In genomic region chr5:76404694-76405306, GRCh38 we compare ENCODE assay signal across 8 cellular contexts. TPM values are rescaled to one million over a fixed set of nuclear protein-coding genes. Genes with fewer than 3 reads are reported as not detected.
DNase-seq lines count a peak whose midpoint lies in the region; ATAC-seq and TF ChIP-seq lines count a peak whose summit lies in the region.

No MANE protein-coding gene starts in this region.

- ATAC-seq in effector memory CD8-positive, alpha-beta T cell (replicated peaks): no peak
- no peak for ATAC-seq in thoracic aorta (ENCODE audit: insufficient number of reproducible peaks, low FRiP score, low read depth)
- no peak for ATAC-seq in GM21360 (IDR thresholded peaks at IDR 0.05; ENCODE audit: unreplicated experiment)
- no peak for ATAC-seq in HG03469 (IDR thresholded peaks at IDR 0.05; ENCODE audit: unreplicated experiment)

- CTCF ChIA-PET in activated CD4-positive, alpha-beta T cell treated with anti-CD3 and anti-CD28 coated beads, Interleukin-2, amount 10 ng/mL, durations not matched to agents 7 days and 5 days (lab: Charles Lee): interaction anchor here (0.8 to 2.2 kb wide), 10 partner anchors 13 to 335 kb away, joined by 3 to 10 read pairs (median 3); no protein-coding TSS in a partner anchor

- H3K4me3 ChIP-seq in thoracic aorta: peak overlapping the region; percentile 79

- peaks cover 0 to 16% of the 10 kb centered on the region in 2 donors for H3K4me1 ChIP-seq in thoracic aorta (ENCODE audit: control insufficient read depth in 1 of 2, low read depth in 2 of 2)

- no peak overlapping the region for H3K27ac ChIP-seq in thoracic aorta

- H3K27ac Mint-ChIP-seq in activated CD4-positive, alpha-beta T cell treated with anti-CD3 and anti-CD28 coated beads, Interleukin-2, amount 10 ng/mL, durations not matched to agents 7 days and 5 days: peak overlapping the region; percentile 100
- H3K27ac Mint-ChIP-seq in effector memory CD8-positive, alpha-beta T cell: peak overlapping the region; percentile 94 to 99

- DNase-seq in activated CD4-positive, alpha-beta T cell treated with anti-CD3 and anti-CD28 coated beads, Interleukin-2, amount 10 ng/mL, durations not matched to agents 7 days and 5 days: no peak
- no peak for DNase-seq in activated CD4-positive, alpha-beta T cell treated with anti-CD3 and anti-CD28 coated beads for 1 hour
- peak; percentile 78 for DNase-seq in KBM-7
- DNase-seq in effector memory CD8-positive, alpha-beta T cell: no peak
- DNase-seq in thoracic aorta (ENCODE audit: low spot score): no peak
- DNase-seq in activated CD4-positive, CD25-positive, alpha-beta regulatory T cell treated with anti-CD3 and anti-CD28 coated beads, Interleukin-2, amount 50 U/mL, for 72 hours: no peak

- no peaks in the 10 kb centered on the region for H3K9me3 ChIP-seq in thoracic aorta

- H3K36me3 ChIP-seq in thoracic aorta: no peaks in the 10 kb centered on the region

- H3K27me3 ChIP-seq in thoracic aorta (replicated peaks; ENCODE audit: insufficient read depth): no peaks in the 10 kb centered on the region

- H3K4me1 Mint-ChIP-seq in activated CD4-positive, alpha-beta T cell treated with anti-CD3 and anti-CD28 coated beads, Interleukin-2, amount 10 ng/mL, durations not matched to agents 7 days and 5 days: peaks cover 71% of the 10 kb centered on the region
- H3K4me1 Mint-ChIP-seq in effector memory CD8-positive, alpha-beta T cell (ENCODE audit: low read depth in 2 of 2): peaks cover 61 to 67% of the 10 kb centered on the region in 2 donors

- H3K9me3 Mint-ChIP-seq in activated CD4-positive, alpha-beta T cell treated with anti-CD3 and anti-CD28 coated beads, Interleukin-2, amount 10 ng/mL, durations not matched to agents 7 days and 5 days: peaks cover 6% of the 10 kb centered on the region
- H3K9me3 Mint-ChIP-seq in effector memory CD8-positive, alpha-beta T cell: no peaks in the 10 kb centered on the region

- no peak for TF ChIP-seq CTCF in thoracic aorta (IDR thresholded peaks at IDR 0.05)

- POLR2A ChIA-PET in activated CD4-positive, alpha-beta T cell treated with anti-CD3 and anti-CD28 coated beads, Interleukin-2, amount 10 ng/mL, durations not matched to agents 7 days and 5 days (lab: Charles Lee): interaction anchor here (2.9 kb wide), 1 partner anchor 139 kb away, joined by 12 read pairs; no protein-coding TSS in a partner anchor

- H3K36me3 Mint-ChIP-seq in activated CD4-positive, alpha-beta T cell treated with anti-CD3 and anti-CD28 coated beads, Interleukin-2, amount 10 ng/mL, durations not matched to agents 7 days and 5 days (ENCODE audit: low read depth): peaks cover 34% of the 10 kb centered on the region
- H3K36me3 Mint-ChIP-seq in effector memory CD8-positive, alpha-beta T cell (ENCODE audit: insufficient read depth): peaks cover 42% of the 10 kb centered on the region

- in situ Hi-C loops in KBM-7 (cut with MboI; ENCODE audit: low pct_unique_long_range_greater_than_20kb, low sequenced_read_pairs): no loop called here

- peak overlapping the region; percentile 94 for H3K4me3 Mint-ChIP-seq in activated CD4-positive, alpha-beta T cell treated with anti-CD3 and anti-CD28 coated beads, Interleukin-2, amount 10 ng/mL, durations not matched to agents 7 days and 5 days
- peak overlapping the region; percentile 94 for H3K4me3 Mint-ChIP-seq in effector memory CD8-positive, alpha-beta T cell

- H3K27me3 Mint-ChIP-seq in activated CD4-positive, alpha-beta T cell treated with anti-CD3 and anti-CD28 coated beads, Interleukin-2, amount 10 ng/mL, durations not matched to agents 7 days and 5 days: no peaks in the 10 kb centered on the region
- no peaks in the 10 kb centered on the region for H3K27me3 Mint-ChIP-seq in effector memory CD8-positive, alpha-beta T cell

RNA-seq across cellular contexts. Expression of gene IQGAP2, which starts 1.7 kb away (rescaled TPM):
- total RNA-seq in activated CD4-positive, alpha-beta T cell treated with anti-CD3 and anti-CD28 coated beads, Interleukin-2, amount 10 ng/mL, durations not matched to agents 7 days and 5 days: 100 to 1,000 TPM in 1 of 2 experiments, 10 to 100 TPM in 1; 90.5 to 117 TPM
- 10 to 100 TPM; 15.3 to 17.6 TPM for total RNA-seq in thoracic aorta

Comparison
In these comparisons a context has a peak if more than half of its experiments do, and no peak if none do; other contexts are left out.
1. RNA of gene IQGAP2, which starts 1.7 kb away (total RNA-seq): 90.5 to 117 TPM in activated CD4-positive, alpha-beta T cell treated with anti-CD3 and anti-CD28 coated beads, Interleukin-2, amount 10 ng/mL, durations not matched to agents 7 days and 5 days; 15.3 to 17.6 TPM in thoracic aorta; every median in the first group is over 4 times any median in the second.